ENCODE assay signal across 2 cellular contexts in genomic region chr10:130847170-130847569, GRCh38.
TF ChIP-seq lines count a peak whose summit lies in the region.

No MANE protein-coding gene starts in this region.

TF ChIP-seq in GM23338, 12 proteins besides CTCF, POLR2A, EP300 and RAD21:
- TF ChIP-seq ZNF462 (CRISPR knock-in tag; IDR thresholded peaks at IDR 0.05) (no peak), ZNF331 (CRISPR knock-in tag; IDR thresholded peaks at IDR 0.05; ENCODE audit: low read depth) (no peak), ETS1 (IDR thresholded peaks at IDR 0.05) (no peak)

TF ChIP-seq in WTC11, 78 proteins besides CTCF, POLR2A, EP300 and RAD21:
- TF ChIP-seq JUN (CRISPR knock-in tag; IDR thresholded peaks at IDR 0.05), result no peak
- TF ChIP-seq RELA (CRISPR knock-in tag; IDR thresholded peaks at IDR 0.05; ENCODE audit: borderline replicate concordance), result no peak
- TF ChIP-seq NFATC4 (CRISPR knock-in tag; IDR thresholded peaks at IDR 0.05), result no peak
- no peak for TF ChIP-seq MYBL2 (CRISPR knock-in tag; IDR thresholded peaks at IDR 0.05)
- TF ChIP-seq JAZF1 (CRISPR knock-in tag; IDR thresholded peaks at IDR 0.05), result no peak
- no peak for TF ChIP-seq USF1 (CRISPR knock-in tag; IDR thresholded peaks at IDR 0.05)
- TF ChIP-seq MLX (CRISPR knock-in tag; IDR thresholded peaks at IDR 0.05), result no peak
- TF ChIP-seq USF2 (CRISPR knock-in tag; IDR thresholded peaks at IDR 0.05), result no peak
- TF ChIP-seq HMGA2 (CRISPR knock-in tag; IDR thresholded peaks at IDR 0.05), result no peak
- TF ChIP-seq ZNF317 (CRISPR knock-in tag; IDR thresholded peaks at IDR 0.05; ENCODE audit: borderline replicate concordance, low read depth), result no peak
- TF ChIP-seq TCF7 (CRISPR knock-in tag; IDR thresholded peaks at IDR 0.05; ENCODE audit: low read depth), result no peak
- no peak for TF ChIP-seq STAT6 (CRISPR knock-in tag; conservative IDR thresholded peaks at IDR 0.05; ENCODE audit: low read depth)
- TF ChIP-seq IRF2 (CRISPR knock-in tag; IDR thresholded peaks at IDR 0.05; ENCODE audit: borderline replicate concordance, low read depth), result no peak
